36 cellular contexts compared by ENCODE assay signal in the genomic region with DNA sequence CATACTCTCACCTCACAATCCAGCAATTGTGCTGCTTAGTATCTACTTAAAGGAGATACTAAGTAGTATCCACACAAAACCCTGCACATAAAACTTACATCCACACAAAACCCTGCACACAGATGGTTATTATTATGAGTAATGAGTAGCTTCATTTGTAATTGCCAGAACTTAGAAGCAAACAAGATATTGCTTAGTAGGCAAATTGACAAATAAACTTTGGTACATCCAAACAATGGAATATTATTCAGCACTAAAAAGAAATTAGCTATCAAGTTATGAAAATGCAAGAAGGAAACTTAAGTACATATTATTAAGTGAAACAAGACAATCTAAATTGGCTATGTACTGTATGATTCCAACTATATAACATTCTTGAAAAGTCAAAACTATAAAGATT.
"Had no signal": no experiment of that assay in that cellular context is flagged by ENCODE, and none has a peak within 500 bp of the region (broad histone marks: within the 10 kb centered on the region; RNA-seq: fewer than 3 reads in every experiment).

No MANE protein-coding gene starts in this region.

- H3K9me3 ChIP-seq: MG63 had no signal

- H3K27me3 ChIP-seq: MG63 had no signal

- H3K36me3 ChIP-seq: MG63 had no signal

- DNase-seq: Kasumi-1, MG63, MM.1S, MV-4-11, NCI-H1048, NCI-H1092, NCI-H1092 treated with DMSO at 0.1 percent for 48 hours, NCI-H1105, NCI-H1105 treated with DMSO at 0.1 percent for 48 hours, NCI-H1417, NCI-H1417 treated with DMSO at 0.1 percent for 48 hours, NCI-H1436, NCI-H1436 treated with DMSO at 0.1 percent for 48 hours, NCI-H146, NCI-H1694, NCI-H1694 treated with DMSO at 0.1 percent for 48 hours, NCI-H187, NCI-H187 treated with DMSO at 0.1 percent for 48 hours, NCI-H1930, NCI-H2029, NCI-H2029 treated with DMSO at 0.1 percent for 48 hours, NCI-H2081, NCI-H2081 treated with DMSO at 0.1 percent for 48 hours, NCI-H2107, NCI-H2171, NCI-H2171 treated with DMSO at 0.1 percent for 48 hours, NCI-H2227 treated with DMSO at 0.1 percent for 48 hours, NCI-H226, NCI-H345, NCI-H446, NCI-H446 treated with DMSO at 0.1 percent for 48 hours, NCI-H510A, NCI-H510A treated with DMSO at 0.1 percent for 48 hours, NCI-H524, NCI-H524 treated with DMSO at 0.1 percent for 48 hours, NCI-H526 had no signal

- H3K4me3 ChIP-seq: MG63 had no signal
